Comparison of ENCODE assay signal across 8 cellular contexts in genomic region chr2:64750817-64751285, GRCh38.
A peak's percentile ranks its signal among the peaks of the same experiment; 100 is the strongest.
DNase-seq lines count a peak whose midpoint lies in the region; ATAC-seq and TF ChIP-seq lines count a peak whose summit lies in the region.

No MANE protein-coding gene starts in this region.

- H3K4me3 ChIP-seq in CD8-positive, alpha-beta T cell (ENCODE audit: low read depth, low read length), result peak overlapping the region; percentile 86
- peak overlapping the region; percentile 94 for H3K4me3 ChIP-seq in endodermal cell (ENCODE audit: low read length)

- H3K27ac Mint-ChIP-seq in CD8-positive, alpha-beta T cell, result peak overlapping the region; percentile 95
- peak overlapping the region; percentile 97 for H3K27ac Mint-ChIP-seq in endodermal cell

- intact Hi-C loops in CD8-positive, alpha-beta T cell (cut with DNase I, micrococcal nuclease), result loop anchor here (1.0 to 10.0 kb wide), 16 partner anchors 16 to 609 kb away; partner anchors contain the start of genes AFTPH (in 2 of the 2), CEP68 (in 2 of the 2), ACTR2 (in 1 of the 2) and PELI1 (in 1 of the 2)

- DNase-seq in CD8-positive, alpha-beta T cell, result peak; percentile 95 to 98 (median 97)
- DNase-seq in GM20000 (ENCODE audit: low spot score) (peak; percentile 97), HT-29 (ENCODE audit: low spot score) (peak; percentile 99), NOMO-1 (lab: John Stamatoyannopoulos, UW; ENCODE audit: unreplicated experiment in 2 of 2) (peak; percentile 99 to 100), endodermal cell (peak; percentile 99), mucosa of gallbladder (ENCODE audit: low spot score) (peak; percentile 99)
- DNase-seq in activated CD8-positive, alpha-beta memory T cell treated with anti-CD3 and anti-CD28 coated beads, Interleukin-2, amount 50 U/mL, for 24 hours (ENCODE audit: extremely low read depth), result peak; percentile 95
- DNase-seq in stimulated activated CD8-positive, alpha-beta memory T cell treated with anti-CD3 and anti-CD28 coated beads, Interleukin-4, amount 100 ng/mL, for 4 hours (ENCODE audit: low read depth in 2 of 2, low spot score in 1 of 2), result peak; percentile 91 to 96

- H3K27me3 ChIP-seq in CD8-positive, alpha-beta T cell (ENCODE audit: insufficient read depth, low read length), result no peaks in the 10 kb centered on the region
- H3K27me3 ChIP-seq in endodermal cell (ENCODE audit: control insufficient read depth, insufficient read depth, low read length, poor library complexity, severe bottlenecking), result no peaks in the 10 kb centered on the region

- POLR2A ChIA-PET in CD8-positive, alpha-beta T cell (lab: Charles Lee), result interaction anchor here (0.7 to 4.9 kb wide), 26 partner anchors 9 to 423 kb away, joined by 3 to 142 read pairs (median 6); partner anchors contain the start of genes AFTPH and SERTAD2

- H3K9me3 Mint-ChIP-seq in CD8-positive, alpha-beta T cell, result no peaks in the 10 kb centered on the region
- peaks cover 2% of the 10 kb centered on the region for H3K9me3 Mint-ChIP-seq in endodermal cell

- H3K4me1 ChIP-seq in CD8-positive, alpha-beta T cell (ENCODE audit: insufficient read depth, low read length), result peaks cover 19% of the 10 kb centered on the region
- peaks cover 3% of the 10 kb centered on the region for H3K4me1 ChIP-seq in endodermal cell (ENCODE audit: control insufficient read depth, insufficient read depth, low read length)

- WGBS in endodermal cell (ENCODE audit: insufficient coverage in 1 of 2, insufficient read length in 1 of 2), 2 experiments, result 0 to 10% methylated on average over 2 to 43 of the region's 43 CpGs

- ATAC-seq in CD8-positive, alpha-beta T cell, result peak; percentile 81

- H3K9ac ChIP-seq in endodermal cell (ENCODE audit: extremely low read depth, low read length, poor library complexity, severe bottlenecking), result peak overlapping the region; percentile 75

- peak overlapping the region; percentile 99 for H3K4me3 Mint-ChIP-seq in CD8-positive, alpha-beta T cell
- peak overlapping the region; percentile 97 for H3K4me3 Mint-ChIP-seq in endodermal cell

- H3K27ac ChIP-seq in CD8-positive, alpha-beta T cell (ENCODE audit: low read depth, low read length), result peak overlapping the region; percentile 88
- peak overlapping the region; percentile 91 for H3K27ac ChIP-seq in endodermal cell (ENCODE audit: low read depth, low read length)

- H3K9me3 ChIP-seq in CD8-positive, alpha-beta T cell (ENCODE audit: low read length), result no peaks in the 10 kb centered on the region
- H3K9me3 ChIP-seq in endodermal cell (ENCODE audit: control insufficient read depth, low read length), result peaks cover 2% of the 10 kb centered on the region

- CTCF ChIA-PET in CD8-positive, alpha-beta T cell (lab: Charles Lee), result interaction anchor here (0.8 to 6.7 kb wide), 19 partner anchors 10 to 227 kb away, joined by 3 to 68 read pairs (median 5); partner anchors contain the start of genes AFTPH and SERTAD2

- no peaks in the 10 kb centered on the region for H3K27me3 Mint-ChIP-seq in CD8-positive, alpha-beta T cell (ENCODE audit: low read depth)
- H3K27me3 Mint-ChIP-seq in endodermal cell (ENCODE audit: insufficient read depth), result peaks cover 26% of the 10 kb centered on the region

- no peaks in the 10 kb centered on the region for H3K36me3 ChIP-seq in CD8-positive, alpha-beta T cell (ENCODE audit: insufficient read depth, low read length)
- no peaks in the 10 kb centered on the region for H3K36me3 ChIP-seq in endodermal cell (ENCODE audit: control insufficient read depth, insufficient read depth, low read length)

- no peak for TF ChIP-seq CTCF in CD8-positive, alpha-beta T cell (IDR thresholded peaks at IDR 0.05)
- TF ChIP-seq CTCF in GM20000 (IDR thresholded peaks at IDR 0.05; ENCODE audit: extremely low read depth, missing control alignments), result no peak
- TF ChIP-seq CTCF in endodermal cell (conservative IDR thresholded peaks at IDR 0.05), result no peak

- H3K4me1 Mint-ChIP-seq in CD8-positive, alpha-beta T cell (ENCODE audit: low read depth), result peaks cover 31% of the 10 kb centered on the region
- peaks cover 14% of the 10 kb centered on the region for H3K4me1 Mint-ChIP-seq in endodermal cell

- peaks cover 14% of the 10 kb centered on the region for H3K36me3 Mint-ChIP-seq in CD8-positive, alpha-beta T cell
- no peaks in the 10 kb centered on the region for H3K36me3 Mint-ChIP-seq in endodermal cell (ENCODE audit: low read depth)

Comparison
In these comparisons a context has a peak if more than half of its experiments do, and no peak if none do; other contexts are left out.
1. Peak in every context shown above with its lines: DNase-seq, ATAC-seq, H3K4me3 ChIP-seq and H3K27ac ChIP-seq.